Comparison of ENCODE assay signal across 1 cellular context in genomic region chr2:42127425-42128424, GRCh38.
TF ChIP-seq lines count a peak whose summit lies in the region.

No MANE protein-coding gene starts in this region.

TF ChIP-seq in HepG2, 621 proteins besides CTCF, POLR2A, EP300 and RAD21 (continued from another document and continues in another):
- TF ChIP-seq ARID4A (CRISPR knock-in tag; IDR thresholded peaks at IDR 0.05; ENCODE audit: borderline replicate concordance) (0 out of 2 replicates have a peak, but pooled peaks have one; percentile 16), SRSF9 (IDR thresholded peaks at IDR 0.05; ENCODE audit: borderline replicate concordance, insufficient read depth, low read depth, low read length, poor library complexity, severe bottlenecking) (no peak), ZNF318 (CRISPR knock-in tag; IDR thresholded peaks at IDR 0.05) (no peak), DRAP1 (CRISPR knock-in tag; IDR thresholded peaks at IDR 0.05) (peak; percentile 95), GATAD1 (CRISPR knock-in tag; IDR thresholded peaks at IDR 0.05) (peak; percentile 52; the same call in 1 of the 2 replicates), ARNTL (CRISPR knock-in tag; IDR thresholded peaks at IDR 0.05) (no peak; the same call in 1 of the 2 replicates), RARG (CRISPR knock-in tag; IDR thresholded peaks at IDR 0.05; ENCODE audit: low read depth) (no peak), NCOR1 (IDR thresholded peaks at IDR 0.05; ENCODE audit: borderline replicate concordance, low read length) (peak; percentile 57; the same call in 1 of the 2 replicates), HINFP (CRISPR knock-in tag; IDR thresholded peaks at IDR 0.05; ENCODE audit: low read depth) (no peak), HES4 (CRISPR knock-in tag; IDR thresholded peaks at IDR 0.05; ENCODE audit: borderline replicate concordance) (no peak), NR2C2 (CRISPR knock-in tag; IDR thresholded peaks at IDR 0.05; ENCODE audit: borderline replicate concordance) (peak; percentile 47; the same call in 1 of the 2 replicates), ZNF709 (CRISPR knock-in tag; IDR thresholded peaks at IDR 0.05) (no peak), AFF4 (CRISPR knock-in tag; IDR thresholded peaks at IDR 0.05) (peak; percentile 94), XBP1 (CRISPR knock-in tag; IDR thresholded peaks at IDR 0.05) (no peak), THRA (CRISPR knock-in tag; IDR thresholded peaks at IDR 0.05; ENCODE audit: borderline replicate concordance) (peak; percentile 74; the same call in 1 of the 2 replicates), ZNF142 (CRISPR knock-in tag; IDR thresholded peaks at IDR 0.05) (no peak), ZBTB8A (CRISPR knock-in tag; IDR thresholded peaks at IDR 0.05; ENCODE audit: borderline replicate concordance, low read depth) (no peak), ZNF883 (CRISPR knock-in tag; IDR thresholded peaks at IDR 0.05; ENCODE audit: not compliant biosample characterization) (no peak), KMT2B (CRISPR knock-in tag; IDR thresholded peaks at IDR 0.05) (peak; percentile 68; the same call in 1 of the 2 replicates)
